8 cellular contexts compared by ENCODE assay signal in the genomic region with DNA sequence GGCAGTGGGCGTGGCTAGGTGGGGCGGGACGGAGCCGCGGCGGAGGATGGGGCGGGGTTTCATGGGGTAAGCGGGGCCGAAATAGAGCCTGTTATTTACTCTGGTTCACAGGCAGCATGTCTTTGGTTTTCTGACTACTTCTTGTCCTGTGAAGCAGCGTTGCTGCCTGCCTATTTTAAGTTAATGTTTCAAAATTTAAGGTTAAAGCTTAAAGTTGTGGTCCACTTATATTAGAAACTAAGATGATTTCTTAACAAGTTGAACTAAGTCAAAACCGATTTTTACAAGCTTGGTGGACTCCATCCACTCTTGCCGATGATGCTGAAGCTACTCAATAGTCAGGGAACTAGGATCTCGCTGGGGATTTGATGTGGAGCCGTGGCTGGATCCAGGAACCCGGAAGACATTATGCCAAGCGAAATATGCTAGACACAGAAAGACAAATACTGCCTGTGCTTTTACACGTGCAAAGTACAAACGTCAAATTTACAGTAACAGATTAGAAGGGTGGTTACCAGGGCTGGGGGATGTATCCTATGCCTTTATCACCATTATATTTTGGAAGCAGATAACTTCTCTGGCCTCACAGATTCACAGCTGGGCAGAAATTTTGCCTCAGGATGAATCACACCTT. TPM values are rescaled to one million over a fixed set of nuclear protein-coding genes. Genes with fewer than 3 reads are reported as not detected.
DNase-seq lines count a peak whose midpoint lies in the region; ATAC-seq and TF ChIP-seq lines count a peak whose summit lies in the region.

No MANE protein-coding gene starts in this region.

- no peaks in the 10 kb centered on the region for H3K9me3 ChIP-seq in Loucy (ENCODE audit: insufficient read depth, low read depth, low read length)
- no peaks in the 10 kb centered on the region for H3K9me3 ChIP-seq in colonic mucosa
- H3K9me3 ChIP-seq in neuron (ENCODE audit: low read length): peaks cover 18% of the 10 kb centered on the region

- H3K27me3 ChIP-seq in Loucy (ENCODE audit: insufficient read depth, low read length, poor library complexity, severe bottlenecking) (no peaks in the 10 kb centered on the region), colonic mucosa (no peaks in the 10 kb centered on the region), neuron (ENCODE audit: insufficient read depth, low read length) (no peaks in the 10 kb centered on the region)

- H2AFZ ChIP-seq in Loucy (ENCODE audit: low read length) (peak overlapping the region; percentile 96), neuron (ENCODE audit: low read depth, low read length) (peak overlapping the region; percentile 74)

- H3F3A ChIP-seq in Loucy (ENCODE audit: low read depth): no peaks in the 10 kb centered on the region

- peak overlapping the region; percentile 91 for H3K27ac ChIP-seq in C4-2B
- H3K27ac ChIP-seq in colonic mucosa: peak overlapping the region; percentile 45

- H4K20me1 ChIP-seq in Loucy (ENCODE audit: insufficient read depth, low read length, poor library complexity, severe bottlenecking): no peaks in the 10 kb centered on the region

- H3K4me3 ChIP-seq in Loucy (ENCODE audit: low read length, poor library complexity, severe bottlenecking) (peak overlapping the region; percentile 99), colonic mucosa (peak overlapping the region; percentile 6), neuron (ENCODE audit: low read length) (peak overlapping the region; percentile 41)

- peak overlapping the region; percentile 77 for H3K4me2 ChIP-seq in Loucy (ENCODE audit: low read depth, low read length, poor library complexity, severe bottlenecking)

- H3K9ac ChIP-seq in Loucy (ENCODE audit: low read depth, low read length, poor library complexity, severe bottlenecking) (peak overlapping the region; percentile 96), colonic mucosa (ENCODE audit: low read depth in 2 of 2, low read length in 2 of 2) (peak overlapping the region in 1 of 2 donors; percentile 66)

- H3K36me3 ChIP-seq in Loucy (ENCODE audit: insufficient read depth, low read length) (no peaks in the 10 kb centered on the region), colonic mucosa (no peaks in the 10 kb centered on the region), neuron (ENCODE audit: insufficient read depth, low read length) (peaks cover 9% of the 10 kb centered on the region)

- TF ChIP-seq CTCF in C4-2B (conservative IDR thresholded peaks at IDR 0.05): no peak
- no peak for TF ChIP-seq CTCF in Loucy (conservative IDR thresholded peaks at IDR 0.05; ENCODE audit: low read length)
- no peak for TF ChIP-seq CTCF in colonic mucosa (IDR thresholded peaks at IDR 0.05)

- DNase-seq in colonic mucosa (no peak), NCI-H2081 treated with DMSO at 0.1 percent for 48 hours (lab: John Stamatoyannopoulos, UW) (no peak), NCI-H345 treated with DMSO at 0.1 percent for 48 hours (lab: John Stamatoyannopoulos, UW; ENCODE audit: unreplicated experiment) (no peak)
- DNase-seq in stimulated activated CD4-positive, alpha-beta T cell treated with anti-CD3 and anti-CD28 coated beads, Interleukin-4, amount 100 ng/mL, for 1 hour: no peak

- peaks cover 16% of the 10 kb centered on the region for H3K4me1 ChIP-seq in Loucy (ENCODE audit: insufficient read depth, low read length, poor library complexity, severe bottlenecking)
- no peaks in the 10 kb centered on the region for H3K4me1 ChIP-seq in colonic mucosa
- peaks cover 7% of the 10 kb centered on the region for H3K4me1 ChIP-seq in neuron (ENCODE audit: insufficient read depth, low read length)

- no peak for ATAC-seq in GM19395 (IDR thresholded peaks at IDR 0.05; ENCODE audit: unreplicated experiment)

- intact Hi-C loops in colonic mucosa (cut with DNase I): loop anchor here (5.0 kb wide), 1 partner anchor 47 kb away; no protein-coding TSS in a partner anchor

- H3K9me2 ChIP-seq in Loucy (replicated peaks; ENCODE audit: low read depth, low read length): no peaks in the 10 kb centered on the region

- peaks cover 38% of the 10 kb centered on the region for H3K79me2 ChIP-seq in Loucy (ENCODE audit: insufficient read depth, low read length)

RNA-seq across cellular contexts. Expression of a gene that starts 0.5 kb away (rescaled TPM):
- 1 to 10 TPM; 6.8 to 8.5 TPM for total RNA-seq in colonic mucosa

RNA-seq across cellular contexts. Expression of a gene that starts 31.2 kb away (rescaled TPM):
- 10 to 100 TPM; 10.2 to 10.6 TPM for total RNA-seq in colonic mucosa

RNA-seq across cellular contexts. Expression of a gene that starts 44.6 kb away (rescaled TPM):
- total RNA-seq in colonic mucosa: 10 to 100 TPM; 12.5 to 12.8 TPM

RNA-seq across cellular contexts. Expression of a gene that starts 49.7 kb away (rescaled TPM):
- 100 to 1,000 TPM; 273 to 378 TPM for total RNA-seq in colonic mucosa

Comparison
In these comparisons a context has a peak if more than half of its experiments do, and no peak if none do; other contexts are left out.
1. H3K4me3 ChIP-seq: peak in every context shown above with its lines; median percentile 99 in Loucy; 41 in neuron; 6 in colonic mucosa.